Comparison of ENCODE assay signal across 2 cellular contexts in genomic region chr2:215419769-215420470, GRCh38.
TF ChIP-seq lines count a peak whose summit lies in the region.

No MANE protein-coding gene starts in this region.

TF ChIP-seq in SK-N-SH, 30 proteins besides CTCF, POLR2A, EP300 and RAD21 (continued from another document):
- TF ChIP-seq, protein P1, sequence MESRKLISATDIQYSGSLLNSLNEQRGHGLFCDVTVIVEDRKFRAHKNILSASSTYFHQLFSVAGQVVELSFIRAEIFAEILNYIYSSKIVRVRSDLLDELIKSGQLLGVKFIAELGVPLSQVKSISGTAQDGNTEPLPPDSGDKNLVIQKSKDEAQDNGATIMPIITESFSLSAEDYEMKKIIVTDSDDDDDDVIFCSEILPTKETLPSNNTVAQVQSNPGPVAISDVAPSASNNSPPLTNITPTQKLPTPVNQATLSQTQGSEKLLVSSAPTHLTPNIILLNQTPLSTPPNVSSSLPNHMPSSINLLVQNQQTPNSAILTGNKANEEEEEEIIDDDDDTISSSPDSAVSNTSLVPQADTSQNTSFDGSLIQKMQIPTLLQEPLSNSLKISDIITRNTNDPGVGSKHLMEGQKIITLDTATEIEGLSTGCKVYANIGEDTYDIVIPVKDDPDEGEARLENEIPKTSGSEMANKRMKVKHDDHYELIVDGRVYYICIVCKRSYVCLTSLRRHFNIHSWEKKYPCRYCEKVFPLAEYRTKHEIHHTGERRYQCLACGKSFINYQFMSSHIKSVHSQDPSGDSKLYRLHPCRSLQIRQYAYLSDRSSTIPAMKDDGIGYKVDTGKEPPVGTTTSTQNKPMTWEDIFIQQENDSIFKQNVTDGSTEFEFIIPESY (IDR thresholded peaks at IDR 0.05; ENCODE audit: borderline replicate concordance, low read depth), result no peak
- TF ChIP-seq MEF2A (IDR thresholded peaks at IDR 0.05; ENCODE audit: borderline replicate concordance, low read depth) (no peak), YY1 (IDR thresholded peaks at IDR 0.05; ENCODE audit: low read depth) (no peak), JUND (IDR thresholded peaks at IDR 0.05) (no peak), TEAD4 (IDR thresholded peaks at IDR 0.05; ENCODE audit: borderline replicate concordance, insufficient read depth) (no peak), ELF1 (IDR thresholded peaks at IDR 0.05) (no peak), POLR2AphosphoS5 (IDR thresholded peaks at IDR 0.05; ENCODE audit: low read depth, low read length) (no peak), TCF12 (IDR thresholded peaks at IDR 0.05) (no peak)
TF ChIP-seq in SK-N-SH: peak in this region for 0.

TF ChIP-seq in SK-N-SH treated with all-trans-retinoic acid at 6 μM for 48 hours, 23 proteins besides CTCF, POLR2A, EP300 and RAD21 (continued from another document):
- TF ChIP-seq POU6F1 (CRISPR knock-in tag; IDR thresholded peaks at IDR 0.05; ENCODE audit: borderline replicate concordance, low read depth), result no peak
- no peak for TF ChIP-seq CSRNP3 (CRISPR knock-in tag; IDR thresholded peaks at IDR 0.05)
- no peak for TF ChIP-seq PPARA (CRISPR knock-in tag; IDR thresholded peaks at IDR 0.05; ENCODE audit: borderline replicate concordance)
- no peak for TF ChIP-seq BACH2 (CRISPR knock-in tag; IDR thresholded peaks at IDR 0.05; ENCODE audit: borderline replicate concordance)
- TF ChIP-seq CSDC2 (CRISPR knock-in tag; IDR thresholded peaks at IDR 0.05), result no peak
- TF ChIP-seq ZFP3 (CRISPR knock-in tag; IDR thresholded peaks at IDR 0.05), result no peak
- no peak for TF ChIP-seq ZNF565 (CRISPR knock-in tag; conservative IDR thresholded peaks at IDR 0.05; ENCODE audit: low read depth)
- TF ChIP-seq ZNF70 (CRISPR knock-in tag; IDR thresholded peaks at IDR 0.05), result no peak
- TF ChIP-seq ZFP30 (CRISPR knock-in tag; IDR thresholded peaks at IDR 0.05), result no peak
- no peak for TF ChIP-seq ZC3H10 (CRISPR knock-in tag; IDR thresholded peaks at IDR 0.05)
